7 cellular contexts compared by ENCODE assay signal in the genomic region with DNA sequence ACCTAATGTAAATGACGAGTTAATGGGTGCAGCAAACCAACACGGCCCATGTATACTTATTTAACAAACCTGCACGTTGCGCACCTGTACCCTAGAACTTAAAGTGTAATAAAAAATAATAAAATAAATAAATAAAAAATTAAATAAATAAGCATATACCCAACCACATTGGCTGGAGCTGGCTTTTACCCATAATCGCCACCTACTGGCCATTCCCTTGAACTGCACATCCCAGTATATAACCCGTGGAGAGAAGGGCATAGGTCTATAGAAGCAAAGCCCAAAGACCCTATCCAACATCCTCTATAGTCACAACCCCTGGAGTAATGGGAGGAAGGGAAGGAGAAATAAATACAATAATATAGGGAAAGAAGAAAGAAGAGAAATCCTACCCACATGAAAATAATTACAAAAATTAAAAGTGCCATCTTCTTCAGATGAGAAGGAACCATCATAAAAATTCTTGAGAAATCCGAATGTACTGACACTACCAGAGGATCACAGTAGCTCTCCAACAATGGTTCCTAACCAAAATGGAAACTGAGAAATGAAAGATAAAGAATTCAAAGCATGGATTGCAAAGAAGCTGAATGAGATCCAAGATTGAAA.
DNase-seq lines count a peak whose midpoint lies in the region; ATAC-seq and TF ChIP-seq lines count a peak whose summit lies in the region.

No MANE protein-coding gene starts in this region.

- H3K27me3 ChIP-seq in OCI-LY1 (ENCODE audit: insufficient read depth, low read length), result no peaks in the 10 kb centered on the region

- TF ChIP-seq CTCF in OCI-LY1 (IDR thresholded peaks at IDR 0.05; ENCODE audit: low read length) (peak; percentile 68), chondrocyte (IDR thresholded peaks at IDR 0.05) (peak; percentile 78)

- ATAC-seq in GM18868 (IDR thresholded peaks at IDR 0.05; ENCODE audit: unreplicated experiment), result peak; percentile 95
- peak; percentile 79 for ATAC-seq in HG03064 (IDR thresholded peaks at IDR 0.05; ENCODE audit: low read depth, unreplicated experiment)
- ATAC-seq in naive B cell (ENCODE audit: low read depth in 2 of 2), result peak; percentile 32 to 41

- no peak overlapping the region for H3K4me3 ChIP-seq in OCI-LY1 (ENCODE audit: low read depth, low read length, poor library complexity, severe bottlenecking)

- H3K9me3 ChIP-seq in OCI-LY1 (ENCODE audit: low read length), result no peaks in the 10 kb centered on the region

- H3K27ac Mint-ChIP-seq in chondrocyte (ENCODE audit: unreplicated experiment) (no peak overlapping the region), naive B cell (no peak overlapping the region)

- peaks cover 20% of the 10 kb centered on the region for H3K36me3 Mint-ChIP-seq in chondrocyte (ENCODE audit: low read depth)
- no peaks in the 10 kb centered on the region for H3K36me3 Mint-ChIP-seq in naive B cell

- no peak overlapping the region for H3K9ac ChIP-seq in OCI-LY1 (ENCODE audit: low read length)

- H2AFZ ChIP-seq in OCI-LY1 (ENCODE audit: low read length), result no peak overlapping the region

- no peaks in the 10 kb centered on the region for H4K20me1 ChIP-seq in OCI-LY1 (ENCODE audit: insufficient read depth, low read length)

- H3K79me2 ChIP-seq in OCI-LY1 (ENCODE audit: insufficient read depth, low read length), result no peaks in the 10 kb centered on the region

- H3K27me3 Mint-ChIP-seq in chondrocyte (ENCODE audit: low read depth), result no peaks in the 10 kb centered on the region
- peaks cover 0 to 20% (median 20%) of the 10 kb centered on the region in 3 donors for H3K27me3 Mint-ChIP-seq in naive B cell

- H3K4me1 ChIP-seq in OCI-LY1 (ENCODE audit: insufficient read depth, low read length, severe bottlenecking), result no peaks in the 10 kb centered on the region

- H3K9me3 Mint-ChIP-seq in chondrocyte (ENCODE audit: low read depth), result peaks cover 37% of the 10 kb centered on the region
- H3K9me3 Mint-ChIP-seq in naive B cell, result peaks cover 0 to 11% (median 7%) of the 10 kb centered on the region in 7 donors

- no peaks in the 10 kb centered on the region for H3K9me2 ChIP-seq in OCI-LY1 (ENCODE audit: low read depth, low read length)

- H3K4me1 Mint-ChIP-seq in chondrocyte (ENCODE audit: low read depth) (no peaks in the 10 kb centered on the region), naive B cell (no peaks in the 10 kb centered on the region)

- no peaks in the 10 kb centered on the region for H3F3A ChIP-seq in OCI-LY1 (ENCODE audit: insufficient read depth, low read length)

- DNase-seq in DMS 273 treated with DMSO at 0.1 percent for 48 hours (lab: John Stamatoyannopoulos, UW) (peak; percentile 7), chondrocyte (ENCODE audit: low spot score) (no peak), naive B cell (peak; percentile 24), NCI-H187 treated with DMSO at 0.1 percent for 48 hours (lab: John Stamatoyannopoulos, UW) (no peak)

- no peak overlapping the region for H3K27ac ChIP-seq in OCI-LY1 (ENCODE audit: low read depth, low read length, poor library complexity, severe bottlenecking)

- H3K4me3 Mint-ChIP-seq in chondrocyte (ENCODE audit: unreplicated experiment) (no peak overlapping the region), naive B cell (no peak overlapping the region)

- H3K36me3 ChIP-seq in OCI-LY1 (ENCODE audit: insufficient read depth, low read length), result no peaks in the 10 kb centered on the region

- no peak overlapping the region for H3K4me2 ChIP-seq in OCI-LY1 (ENCODE audit: low read length)

Comparison
In these comparisons a context has a peak if more than half of its experiments do, and no peak if none do; other contexts are left out.
1. DNase-seq: peak in DMS 273 treated with DMSO at 0.1 percent for 48 hours (single experiment) and naive B cell (single experiment); none in chondrocyte (single experiment) and NCI-H187 treated with DMSO at 0.1 percent for 48 hours (single experiment).
2. ATAC-seq: peak in every context shown above with its lines; median percentile 95 in GM18868; 79 in HG03064; 36 in naive B cell.